ENCODE assay signal across 10 cellular contexts in the genomic region with DNA sequence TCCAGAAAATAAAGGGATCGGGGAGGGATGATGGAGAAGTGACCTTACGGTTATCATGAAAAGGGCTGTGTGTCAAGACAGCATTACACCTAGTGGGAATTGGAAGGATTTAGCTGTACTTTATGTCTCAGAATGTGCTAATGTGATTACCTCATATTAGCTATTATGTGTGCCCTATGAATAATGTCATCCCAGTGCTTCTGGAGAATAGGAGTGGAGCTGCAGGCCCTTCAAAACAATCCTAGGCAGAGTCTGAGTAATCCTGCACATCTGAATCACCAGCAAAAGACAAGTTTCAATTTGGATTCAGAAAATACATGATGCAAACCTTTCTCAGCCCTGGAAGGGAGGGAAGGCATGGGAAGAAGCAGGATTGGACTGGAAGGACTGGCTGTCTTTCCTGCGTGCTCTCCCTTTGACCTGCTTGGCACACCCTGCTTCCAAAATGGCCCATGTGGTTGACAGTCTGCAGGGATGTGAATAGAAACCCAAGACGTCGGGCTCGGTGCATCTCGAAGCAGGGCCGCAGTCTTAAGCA. TPM values are rescaled to one million over a fixed set of nuclear protein-coding genes. Genes with fewer than 3 reads are reported as not detected.
DNase-seq lines count a peak whose midpoint lies in the region; ATAC-seq and TF ChIP-seq lines count a peak whose summit lies in the region.
"Had no signal": no experiment of that assay in that cellular context is flagged by ENCODE, and none has a peak within 500 bp of the region (broad histone marks: within the 10 kb centered on the region; RNA-seq: fewer than 3 reads in every experiment).

No MANE protein-coding gene starts in this region.

- no peaks in the 10 kb centered on the region for H3K36me3 ChIP-seq in urinary bladder (ENCODE audit: insufficient read depth)

- DNase-seq in activated naive CD4-positive, alpha-beta T cell treated with anti-CD3 and anti-CD28 coated beads, Interleukin-2, amount 50 U/mL, for 72 hours (ENCODE audit: low spot score in 2 of 2): no peak
- no peak for DNase-seq in activated naive CD4-positive, alpha-beta T cell treated with anti-CD3 and anti-CD28 coated beads for 36 hours
- DNase-seq in epithelial cell of esophagus (ENCODE audit: low read depth) (peak; percentile 99), myocyte (ENCODE audit: low read depth) (peak; percentile 52), epidermal melanocyte (ENCODE audit: insufficient read length, low spot score) (no peak)
- DNase-seq: CD4-positive, CD25-positive, alpha-beta regulatory T cell had no signal

- H3K4me1 Mint-ChIP-seq in activated naive CD4-positive, alpha-beta T cell treated with anti-CD3 and anti-CD28 coated beads for 36 hours (ENCODE audit: low read depth): no peaks in the 10 kb centered on the region

- no peak for TF ChIP-seq CTCF in epithelial cell of esophagus (IDR thresholded peaks at IDR 0.05; ENCODE audit: insufficient read depth, low read depth, low read length, missing control alignments)

- H3K9me3 Mint-ChIP-seq in activated naive CD4-positive, alpha-beta T cell treated with anti-CD3 and anti-CD28 coated beads, Interleukin-2, amount 50 U/mL, for 72 hours: no peaks in the 10 kb centered on the region
- no peaks in the 10 kb centered on the region for H3K9me3 Mint-ChIP-seq in activated naive CD4-positive, alpha-beta T cell treated with anti-CD3 and anti-CD28 coated beads for 36 hours
- H3K9me3 Mint-ChIP-seq: CD4-positive, CD25-positive, alpha-beta regulatory T cell had no signal

- no peak overlapping the region for H3K4me3 Mint-ChIP-seq in activated naive CD4-positive, alpha-beta T cell treated with anti-CD3 and anti-CD28 coated beads for 36 hours
- H3K4me3 Mint-ChIP-seq: CD4-positive, CD25-positive, alpha-beta regulatory T cell had no signal

- H3K4me3 ChIP-seq in epithelial cell of esophagus (ENCODE audit: low read length): no peak overlapping the region
- H3K4me3 ChIP-seq in urinary bladder (ENCODE audit: low read depth, low read length): no peak overlapping the region

- peak overlapping the region; percentile 57 for H3K27ac ChIP-seq in urinary bladder (ENCODE audit: low read depth)

- H3K4me1 ChIP-seq in urinary bladder (ENCODE audit: insufficient read depth): no peaks in the 10 kb centered on the region

- no peaks in the 10 kb centered on the region for H3K27me3 Mint-ChIP-seq in activated naive CD4-positive, alpha-beta T cell treated with anti-CD3 and anti-CD28 coated beads for 36 hours (ENCODE audit: low read depth)

- intact Hi-C loops in activated naive CD4-positive, alpha-beta T cell treated with anti-CD3 and anti-CD28 coated beads for 36 hours (cut with micrococcal nuclease): no loop called here

- H3K27ac Mint-ChIP-seq in activated naive CD4-positive, alpha-beta T cell treated with anti-CD3 and anti-CD28 coated beads, Interleukin-2, amount 50 U/mL, for 72 hours: no peak overlapping the region
- no peak overlapping the region for H3K27ac Mint-ChIP-seq in activated naive CD4-positive, alpha-beta T cell treated with anti-CD3 and anti-CD28 coated beads for 36 hours
- H3K27ac Mint-ChIP-seq: CD4-positive, CD25-positive, alpha-beta regulatory T cell had no signal

- 40% methylated on average over 8 of the region's 8 CpGs for WGBS in urinary bladder

- CTCF ChIA-PET in activated naive CD4-positive, alpha-beta T cell treated with anti-CD3 and anti-CD28 coated beads for 36 hours (lab: Charles Lee): no interaction called here

- H3K36me3 Mint-ChIP-seq in activated naive CD4-positive, alpha-beta T cell treated with anti-CD3 and anti-CD28 coated beads, Interleukin-2, amount 50 U/mL, for 72 hours: no peaks in the 10 kb centered on the region
- H3K36me3 Mint-ChIP-seq in activated naive CD4-positive, alpha-beta T cell treated with anti-CD3 and anti-CD28 coated beads for 36 hours (ENCODE audit: low read depth): no peaks in the 10 kb centered on the region
- H3K36me3 Mint-ChIP-seq: CD4-positive, CD25-positive, alpha-beta regulatory T cell had no signal

- peak; percentile 41 to 54 for ATAC-seq in activated naive CD4-positive, alpha-beta T cell treated with anti-CD3 and anti-CD28 coated beads, Interleukin-2, amount 50 U/mL, for 72 hours
- no peak for ATAC-seq in GM18873 (IDR thresholded peaks at IDR 0.05; ENCODE audit: low FRiP score, unreplicated experiment)
- no peak for ATAC-seq in GM21619 (IDR thresholded peaks at IDR 0.05; ENCODE audit: unreplicated experiment)
- ATAC-seq: HCT116 had no signal

RNA-seq across cellular contexts. Expression of a gene that starts 54.1 kb away (rescaled TPM):
- total RNA-seq in activated naive CD4-positive, alpha-beta T cell treated with anti-CD3 and anti-CD28 coated beads, Interleukin-2, amount 50 U/mL, for 72 hours: 10 to 100 TPM; 32.1 to 49.5 TPM
- total RNA-seq in activated naive CD4-positive, alpha-beta T cell treated with anti-CD3 and anti-CD28 coated beads for 36 hours: 10 to 100 TPM; 40.2 to 41.6 TPM
- total RNA-seq in myocyte: 14.5 and 14.8 TPM in 2 replicates
- 13.5 TPM for polyA plus RNA-seq in myocyte (2012)
- 52.7 TPM for total RNA-seq in urinary bladder
- 8.6 TPM for polyA plus RNA-seq in urinary bladder

Comparison
In these comparisons a context has a peak if more than half of its experiments do, and no peak if none do; other contexts are left out.
1. ATAC-seq: peak in activated naive CD4-positive, alpha-beta T cell treated with anti-CD3 and anti-CD28 coated beads, Interleukin-2, amount 50 U/mL, for 72 hours (2 of 2); none in GM18873 (single experiment) and GM21619 (single experiment).
2. DNase-seq: peak in epithelial cell of esophagus (single experiment) and myocyte (single experiment); none in activated naive CD4-positive, alpha-beta T cell treated with anti-CD3 and anti-CD28 coated beads, Interleukin-2, amount 50 U/mL, for 72 hours (0 of 2), activated naive CD4-positive, alpha-beta T cell treated with anti-CD3 and anti-CD28 coated beads for 36 hours (single experiment) and epidermal melanocyte (single experiment).